ENCODE assay signal across 27 cellular contexts in the genomic region with DNA sequence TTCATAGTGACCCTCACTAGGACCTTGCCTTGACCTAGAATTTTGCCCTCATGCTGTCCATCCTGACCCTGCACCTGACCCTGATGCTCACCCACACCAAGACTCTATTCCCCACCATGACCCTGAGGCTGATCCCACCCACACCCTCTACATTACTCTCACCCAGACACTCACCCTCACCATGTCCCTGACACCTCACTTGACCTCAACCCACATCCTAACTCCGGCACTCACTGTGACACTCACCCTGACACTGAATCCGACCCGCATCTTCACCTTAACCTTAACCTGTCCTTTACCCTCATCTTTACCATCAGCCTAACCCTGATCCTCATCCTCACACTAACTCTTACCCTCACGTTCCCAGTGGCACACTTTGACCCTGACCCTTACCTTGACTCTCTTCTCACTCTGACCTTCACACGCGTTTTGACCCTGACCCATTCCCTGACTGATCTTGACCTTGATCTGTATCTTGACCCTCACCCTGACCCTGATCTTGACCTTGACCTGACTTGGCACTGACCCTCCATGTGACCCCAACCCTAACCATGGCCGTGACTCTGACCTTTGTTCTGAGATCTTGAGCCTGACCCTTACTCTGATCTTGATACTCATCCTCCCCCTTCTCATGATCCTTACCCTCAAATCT. TPM values are rescaled to one million over a fixed set of nuclear protein-coding genes. Genes with fewer than 3 reads are reported as not detected.
DNase-seq lines count a peak whose midpoint lies in the region; ATAC-seq, FAIRE-seq and TF ChIP-seq lines count a peak whose summit lies in the region.
"Had no signal": no experiment of that assay in that cellular context is flagged by ENCODE, and none has a peak within 500 bp of the region (broad histone marks: within the 10 kb centered on the region; RNA-seq: fewer than 3 reads in every experiment).

No MANE protein-coding gene starts in this region.

- no peak for DNase-seq in Calu3
- DNase-seq in activated T-helper 1 cell treated with anti-CD3 and anti-CD28 coated beads, Interleukin-12 subunit alpha, Interleukin-12 subunit beta, Interleukin-2, Interleukin-4 antibody, amounts not matched to agents 30 ng/mL and 10 ng/mL and 1 ng/mL, durations not matched to agents 14 hours and 24 hours and 36 hours (ENCODE audit: low spot score), result no peak
- DNase-seq in esophagus muscularis mucosa (ENCODE audit: extremely low spot score), result peak; percentile 87
- peak in 1 of 2 donors; percentile 42 for DNase-seq in stimulated activated effector memory CD8-positive, alpha-beta T cell treated with anti-CD3 and anti-CD28 coated beads, Interleukin-12 subunit alpha, Interleukin-12 subunit beta, amount 100 ng/mL, for 72 hours (ENCODE audit: low spot score in 2 of 2)
- no peak for DNase-seq in activated T-cell treated with anti-CD3 and anti-CD28 coated beads, Interleukin-2, amount 50 U/mL, for 24 hours
- DNase-seq in LoVo (ENCODE audit: low spot score), result no peak
- DNase-seq in GM12892 (ENCODE audit: insufficient read length), result no peak
- DNase-seq: CD4-positive, CD25-positive, alpha-beta regulatory T cell; DMS53; GOT3; Kasumi-1; MV-4-11; NCI-H1105; NCI-H1436 treated with DMSO at 0.1 percent for 48 hours; NCI-H187 treated with DMSO at 0.1 percent for 48 hours; NCI-H2107; NCI-H446; NCI-H526; NCI-H82; NK-92 treated with Interleukin-12 subunit alpha and Interleukin-12 subunit beta, amount 100 ng/mL, for 24 hours; PC-9; SJCRH30 had no signal

- no peak overlapping the region for H3K27ac ChIP-seq in esophagus muscularis mucosa (replicated peaks in 1 of 4)
- H3K27ac ChIP-seq: PC-9, SJCRH30 had no signal

- intact Hi-C loops in Calu3 (cut with micrococcal nuclease; ENCODE audit: unreplicated experiment) (loop anchor here (5.0 to 10.0 kb wide), 3 partner anchors 246 to 761 kb away; no protein-coding TSS in a partner anchor), esophagus muscularis mucosa (cut with DNase I) (no loop called here)
- intact Hi-C loops in activated T-helper 1 cell treated with anti-CD3 and anti-CD28 coated beads, Interleukin-12 subunit alpha, Interleukin-12 subunit beta, Interleukin-2, Interleukin-4 antibody, amounts not matched to agents 30 ng/mL and 10 ng/mL and 1 ng/mL, durations not matched to agents 14 hours and 24 hours and 36 hours (cut with micrococcal nuclease), result no loop called here

- no TSS peak for BruUV-seq in Calu3 (replicated peaks; lab: Mats Ljungman, UMichigan)

- FAIRE-seq in GM12892 (lab: Jason Lieb, UNC), result no peak
- FAIRE-seq: G401.6, K562 had no signal

- CTCF ChIA-PET in Calu3 (lab: Charles Lee), result no interaction called here

- no peaks in the 10 kb centered on the region for H3K36me3 ChIP-seq in esophagus muscularis mucosa
- H3K36me3 ChIP-seq: SJCRH30 had no signal

- no peaks in the 10 kb centered on the region for H3K4me1 Mint-ChIP-seq in Calu3 (ENCODE audit: low read depth, unreplicated experiment)
- no peaks in the 10 kb centered on the region for H3K4me1 Mint-ChIP-seq in activated T-helper 1 cell treated with anti-CD3 and anti-CD28 coated beads, Interleukin-12 subunit alpha, Interleukin-12 subunit beta, Interleukin-2, Interleukin-4 antibody, amounts not matched to agents 30 ng/mL and 10 ng/mL and 1 ng/mL, durations not matched to agents 14 hours and 24 hours and 36 hours (ENCODE audit: low read depth)
- H3K4me1 Mint-ChIP-seq in stimulated activated effector memory CD8-positive, alpha-beta T cell treated with anti-CD3 and anti-CD28 coated beads, Interleukin-12 subunit alpha, Interleukin-12 subunit beta, amount 100 ng/mL, for 72 hours, result peaks cover 10% of the 10 kb centered on the region
- H3K4me1 Mint-ChIP-seq in activated T-cell treated with anti-CD3 and anti-CD28 coated beads, Interleukin-2, amount 50 U/mL, for 24 hours (ENCODE audit: low read depth), result peaks cover 2% of the 10 kb centered on the region
- H3K4me1 Mint-ChIP-seq: CD4-positive, CD25-positive, alpha-beta regulatory T cell had no signal

- H3K4me1 ChIP-seq in esophagus muscularis mucosa, result peaks cover 0 to 7% (median 7%) of the 10 kb centered on the region in 4 donors

- H3K4me3 ChIP-seq in esophagus muscularis mucosa, result no peak overlapping the region
- H3K4me3 ChIP-seq: K562, PC-9, SJCRH30 had no signal

- no peaks in the 10 kb centered on the region for H3K9me3 ChIP-seq in esophagus muscularis mucosa
- H3K9me3 ChIP-seq: SJCRH30 had no signal

- 95% methylated on average over 7 of the region's 7 CpGs for WGBS in esophagus muscularis mucosa

- H3K9me3 Mint-ChIP-seq in Calu3 (ENCODE audit: low read depth, unreplicated experiment), result no peaks in the 10 kb centered on the region
- no peaks in the 10 kb centered on the region for H3K9me3 Mint-ChIP-seq in activated T-helper 1 cell treated with anti-CD3 and anti-CD28 coated beads, Interleukin-12 subunit alpha, Interleukin-12 subunit beta, Interleukin-2, Interleukin-4 antibody, amounts not matched to agents 30 ng/mL and 10 ng/mL and 1 ng/mL, durations not matched to agents 14 hours and 24 hours and 36 hours
- H3K9me3 Mint-ChIP-seq in stimulated activated effector memory CD8-positive, alpha-beta T cell treated with anti-CD3 and anti-CD28 coated beads, Interleukin-12 subunit alpha, Interleukin-12 subunit beta, amount 100 ng/mL, for 72 hours, result no peaks in the 10 kb centered on the region
- H3K9me3 Mint-ChIP-seq in activated T-cell treated with anti-CD3 and anti-CD28 coated beads, Interleukin-2, amount 50 U/mL, for 24 hours, result no peaks in the 10 kb centered on the region

- no peaks in the 10 kb centered on the region for H3K27me3 Mint-ChIP-seq in Calu3 (ENCODE audit: unreplicated experiment)
- H3K27me3 Mint-ChIP-seq in activated T-helper 1 cell treated with anti-CD3 and anti-CD28 coated beads, Interleukin-12 subunit alpha, Interleukin-12 subunit beta, Interleukin-2, Interleukin-4 antibody, amounts not matched to agents 30 ng/mL and 10 ng/mL and 1 ng/mL, durations not matched to agents 14 hours and 24 hours and 36 hours (ENCODE audit: insufficient read depth), result peaks cover 8% of the 10 kb centered on the region
- peaks cover 56% of the 10 kb centered on the region for H3K27me3 Mint-ChIP-seq in activated T-cell treated with anti-CD3 and anti-CD28 coated beads, Interleukin-2, amount 50 U/mL, for 24 hours

- no peaks in the 10 kb centered on the region for H3K36me3 Mint-ChIP-seq in Calu3 (ENCODE audit: insufficient read depth, unreplicated experiment)
- no peaks in the 10 kb centered on the region for H3K36me3 Mint-ChIP-seq in activated T-helper 1 cell treated with anti-CD3 and anti-CD28 coated beads, Interleukin-12 subunit alpha, Interleukin-12 subunit beta, Interleukin-2, Interleukin-4 antibody, amounts not matched to agents 30 ng/mL and 10 ng/mL and 1 ng/mL, durations not matched to agents 14 hours and 24 hours and 36 hours (ENCODE audit: low read depth)
- H3K36me3 Mint-ChIP-seq in stimulated activated effector memory CD8-positive, alpha-beta T cell treated with anti-CD3 and anti-CD28 coated beads, Interleukin-12 subunit alpha, Interleukin-12 subunit beta, amount 100 ng/mL, for 72 hours, result no peaks in the 10 kb centered on the region
- H3K36me3 Mint-ChIP-seq in activated T-cell treated with anti-CD3 and anti-CD28 coated beads, Interleukin-2, amount 50 U/mL, for 24 hours (ENCODE audit: low read depth), result no peaks in the 10 kb centered on the region
- H3K36me3 Mint-ChIP-seq: CD4-positive, CD25-positive, alpha-beta regulatory T cell had no signal

- H3K27me3 ChIP-seq in esophagus muscularis mucosa, result peaks cover 0 to 14% (median 0%) of the 10 kb centered on the region in 4 donors
- H3K27me3 ChIP-seq: SJCRH30 had no signal

- TF ChIP-seq POLR2A in esophagus muscularis mucosa (IDR thresholded peaks at IDR 0.05; ENCODE audit: low read depth), result no peak
- TF ChIP-seq POLR2A in GM12892 (IDR thresholded peaks at IDR 0.05; ENCODE audit: low read depth, low read length), result no peak

- peak; percentile 76 for ATAC-seq in stimulated activated effector memory CD8-positive, alpha-beta T cell treated with anti-CD3 and anti-CD28 coated beads, Interleukin-12 subunit alpha, Interleukin-12 subunit beta, amount 100 ng/mL, for 72 hours
- ATAC-seq: HCT116, K562, Right ventricle myocardium inferior, SK-N-SH treated with all-trans-retinoic acid at 6 μM for 48 hours had no signal

- no peak overlapping the region for H3K4me3 Mint-ChIP-seq in Calu3 (ENCODE audit: low read depth, unreplicated experiment)
- no peak overlapping the region for H3K4me3 Mint-ChIP-seq in activated T-helper 1 cell treated with anti-CD3 and anti-CD28 coated beads, Interleukin-12 subunit alpha, Interleukin-12 subunit beta, Interleukin-2, Interleukin-4 antibody, amounts not matched to agents 30 ng/mL and 10 ng/mL and 1 ng/mL, durations not matched to agents 14 hours and 24 hours and 36 hours
- no peak overlapping the region for H3K4me3 Mint-ChIP-seq in stimulated activated effector memory CD8-positive, alpha-beta T cell treated with anti-CD3 and anti-CD28 coated beads, Interleukin-12 subunit alpha, Interleukin-12 subunit beta, amount 100 ng/mL, for 72 hours
- H3K4me3 Mint-ChIP-seq in activated T-cell treated with anti-CD3 and anti-CD28 coated beads, Interleukin-2, amount 50 U/mL, for 24 hours, result no peak overlapping the region
- H3K4me3 Mint-ChIP-seq: CD4-positive, CD25-positive, alpha-beta regulatory T cell had no signal

- peak overlapping the region; percentile 18 for H3K27ac Mint-ChIP-seq in Calu3 (ENCODE audit: unreplicated experiment)
- H3K27ac Mint-ChIP-seq in activated T-helper 1 cell treated with anti-CD3 and anti-CD28 coated beads, Interleukin-12 subunit alpha, Interleukin-12 subunit beta, Interleukin-2, Interleukin-4 antibody, amounts not matched to agents 30 ng/mL and 10 ng/mL and 1 ng/mL, durations not matched to agents 14 hours and 24 hours and 36 hours, result peak overlapping the region; percentile 3
- H3K27ac Mint-ChIP-seq in stimulated activated effector memory CD8-positive, alpha-beta T cell treated with anti-CD3 and anti-CD28 coated beads, Interleukin-12 subunit alpha, Interleukin-12 subunit beta, amount 100 ng/mL, for 72 hours, result no peak overlapping the region
- H3K27ac Mint-ChIP-seq in activated T-cell treated with anti-CD3 and anti-CD28 coated beads, Interleukin-2, amount 50 U/mL, for 24 hours, result no peak overlapping the region
- H3K27ac Mint-ChIP-seq: CD4-positive, CD25-positive, alpha-beta regulatory T cell had no signal

- no peak for TF ChIP-seq EP300 in esophagus muscularis mucosa (IDR thresholded peaks at IDR 0.05)

- no peak for TF ChIP-seq CTCF in Calu3 (IDR thresholded peaks at IDR 0.05; ENCODE audit: unreplicated experiment)
- TF ChIP-seq CTCF in esophagus muscularis mucosa (IDR thresholded peaks at IDR 0.05), result no peak

RNA-seq across cellular contexts. Expression of gene SLC25A26, which starts 22.2 kb away (rescaled TPM):
- 15.3 and 15.8 TPM in 2 replicates for total RNA-seq in Calu3 (2022)
- 17.0 and 18.8 TPM in 2 replicates for total RNA-seq in activated T-helper 1 cell treated with anti-CD3 and anti-CD28 coated beads, Interleukin-12 subunit alpha, Interleukin-12 subunit beta, Interleukin-2, Interleukin-4 antibody, amounts not matched to agents 30 ng/mL and 10 ng/mL and 1 ng/mL, durations not matched to agents 14 hours and 24 hours and 36 hours
- total RNA-seq in esophagus muscularis mucosa, result 10 to 100 TPM; 23.0 to 39.0 (median 26.0) TPM
- polyA plus RNA-seq in GM12892 (2012; ENCODE audit: missing spikeins), result 20.2 TPM

Comparison
In these comparisons a context has a peak if more than half of its experiments do, and no peak if none do; other contexts are left out.
1. H3K27ac Mint-ChIP-seq: peak in Calu3 (single experiment) and activated T-helper 1 cell treated with anti-CD3 and anti-CD28 coated beads, Interleukin-12 subunit alpha, Interleukin-12 subunit beta, Interleukin-2, Interleukin-4 antibody, amounts not matched to agents 30 ng/mL and 10 ng/mL and 1 ng/mL, durations not matched to agents 14 hours and 24 hours and 36 hours (single experiment); none in stimulated activated effector memory CD8-positive, alpha-beta T cell treated with anti-CD3 and anti-CD28 coated beads, Interleukin-12 subunit alpha, Interleukin-12 subunit beta, amount 100 ng/mL, for 72 hours (single experiment) and activated T-cell treated with anti-CD3 and anti-CD28 coated beads, Interleukin-2, amount 50 U/mL, for 24 hours (single experiment).